Comparison of ENCODE assay signal across 9 cellular contexts in genomic region chr7:123823898-123824753, GRCh38.
DNase-seq lines count a peak whose midpoint lies in the region; ATAC-seq and TF ChIP-seq lines count a peak whose summit lies in the region.
"Had no signal": no experiment of that assay in that cellular context is flagged by ENCODE, and none has a peak within 500 bp of the region (broad histone marks: within the 10 kb centered on the region; RNA-seq: fewer than 3 reads in every experiment).

No MANE protein-coding gene starts in this region.

- peak overlapping the region; percentile 53 for H3K27ac Mint-ChIP-seq in activated T-cell treated with anti-CD3 and anti-CD28 coated beads, Interleukin-2, amount 50 U/mL, for 24 hours

- no peaks in the 10 kb centered on the region for H3K9me3 Mint-ChIP-seq in activated T-cell treated with anti-CD3 and anti-CD28 coated beads, Interleukin-2, amount 50 U/mL, for 24 hours

- no peaks in the 10 kb centered on the region for H3K9me2 ChIP-seq in MM.1S (replicated peaks; ENCODE audit: insufficient read depth, low read length)

- no peaks in the 10 kb centered on the region for H3K4me1 ChIP-seq in MM.1S (ENCODE audit: low read length)

- peak; percentile 87 for ATAC-seq in HG03064 (IDR thresholded peaks at IDR 0.05; ENCODE audit: low read depth, unreplicated experiment)
- ATAC-seq in stimulated activated naive CD8-positive, alpha-beta T cell treated with anti-CD3 and anti-CD28 coated beads, Interleukin-15, Interleukin-2, amounts not matched to agents 100 U/mL and 50 U/mL, for 24 hours = peak; percentile 89

- H3K9me3 ChIP-seq in MM.1S (replicated peaks; ENCODE audit: insufficient read depth, low read length) = no peaks in the 10 kb centered on the region

- H3K4me3 Mint-ChIP-seq in activated T-cell treated with anti-CD3 and anti-CD28 coated beads, Interleukin-2, amount 50 U/mL, for 24 hours = peak overlapping the region; percentile 58

- peak; percentile 67 for DNase-seq in activated CD8-positive, alpha-beta memory T cell treated with anti-CD3 and anti-CD28 coated beads for 24 hours
- DNase-seq in activated CD8-positive, alpha-beta memory T cell treated with anti-CD3 and anti-CD28 coated beads, Interleukin-2, amount 50 U/mL, for 4 hours = no peak
- DNase-seq in activated T-cell treated with anti-CD3 and anti-CD28 coated beads, Interleukin-2, amount 50 U/mL, for 24 hours = peak; percentile 44
- DNase-seq in stimulated activated naive CD8-positive, alpha-beta T cell treated with anti-CD3 and anti-CD28 coated beads, Interleukin-15, Interleukin-2, amounts not matched to agents 100 U/mL and 50 U/mL, for 24 hours = peak; percentile 54
- DNase-seq in MM.1S (no peak), OCI-M2 (lab: John Stamatoyannopoulos, UW; ENCODE audit: unreplicated experiment) (no peak), midbrain (lab: John Stamatoyannopoulos, UW) (no peak)
- DNase-seq: mesendoderm had no signal

- H3K27me3 ChIP-seq in MM.1S (replicated peaks; ENCODE audit: insufficient read depth, low read length) = no peaks in the 10 kb centered on the region

- H3K27me3 Mint-ChIP-seq in activated T-cell treated with anti-CD3 and anti-CD28 coated beads, Interleukin-2, amount 50 U/mL, for 24 hours = peaks cover 23% of the 10 kb centered on the region

- H2AFZ ChIP-seq in MM.1S (ENCODE audit: low read length) = no peak overlapping the region

- no peak overlapping the region for H3K27ac ChIP-seq in MM.1S (ENCODE audit: low read length)

- no peaks in the 10 kb centered on the region for H4K20me1 ChIP-seq in MM.1S (ENCODE audit: insufficient read depth, low read length)

- no peak overlapping the region for H3K9ac ChIP-seq in MM.1S (ENCODE audit: low read length)

- H3F3A ChIP-seq in MM.1S (ENCODE audit: insufficient read depth, low read length) = no peaks in the 10 kb centered on the region

- no peaks in the 10 kb centered on the region for H3K36me3 Mint-ChIP-seq in activated T-cell treated with anti-CD3 and anti-CD28 coated beads, Interleukin-2, amount 50 U/mL, for 24 hours (ENCODE audit: low read depth)

- no peak for TF ChIP-seq CTCF in MM.1S (IDR thresholded peaks at IDR 0.05; ENCODE audit: low read length)

- H3K4me3 ChIP-seq in MM.1S (ENCODE audit: low read length) = no peak overlapping the region

- no peaks in the 10 kb centered on the region for H3K79me2 ChIP-seq in MM.1S (ENCODE audit: low read length)

- H3K4me2 ChIP-seq in MM.1S (ENCODE audit: low read depth, low read length) = no peak overlapping the region

- H3K36me3 ChIP-seq in MM.1S (replicated peaks; ENCODE audit: insufficient read depth, low read length) = no peaks in the 10 kb centered on the region

- H3K4me1 Mint-ChIP-seq in activated T-cell treated with anti-CD3 and anti-CD28 coated beads, Interleukin-2, amount 50 U/mL, for 24 hours (ENCODE audit: low read depth) = peaks cover 23% of the 10 kb centered on the region

Comparison
In these comparisons a context has a peak if more than half of its experiments do, and no peak if none do; other contexts are left out.
1. DNase-seq: peak in activated CD8-positive, alpha-beta memory T cell treated with anti-CD3 and anti-CD28 coated beads for 24 hours (single experiment), activated T-cell treated with anti-CD3 and anti-CD28 coated beads, Interleukin-2, amount 50 U/mL, for 24 hours (single experiment) and stimulated activated naive CD8-positive, alpha-beta T cell treated with anti-CD3 and anti-CD28 coated beads, Interleukin-15, Interleukin-2, amounts not matched to agents 100 U/mL and 50 U/mL, for 24 hours (single experiment); none in activated CD8-positive, alpha-beta memory T cell treated with anti-CD3 and anti-CD28 coated beads, Interleukin-2, amount 50 U/mL, for 4 hours (single experiment), MM.1S (single experiment), OCI-M2 (single experiment) and midbrain (single experiment).